In genomic region chr19:19021115-19021514, GRCh38 we compare ENCODE assay signal across 2 cellular contexts.
A peak's percentile ranks its signal among the peaks of the same experiment; 100 is the strongest.
TF ChIP-seq lines count a peak whose summit lies in the region.

No MANE protein-coding gene starts in this region.

TF ChIP-seq in IMR-90, 13 proteins besides CTCF, POLR2A, EP300 and RAD21:
- TF ChIP-seq USF2 (IDR thresholded peaks at IDR 0.05; ENCODE audit: low read depth, low read length) (no peak), CEBPB (IDR thresholded peaks at IDR 0.05; ENCODE audit: low read depth, low read length) (peak; percentile 65), CHD1 (IDR thresholded peaks at IDR 0.05; ENCODE audit: low read depth, low read length) (no peak), NFE2L2 (IDR thresholded peaks at IDR 0.05; ENCODE audit: low read depth, low read length) (no peak), SMC3 (IDR thresholded peaks at IDR 0.05; ENCODE audit: low read depth, low read length) (no peak), MAZ (IDR thresholded peaks at IDR 0.05; ENCODE audit: borderline replicate concordance, low read depth, low read length) (no peak), ELK1 (IDR thresholded peaks at IDR 0.05; ENCODE audit: borderline replicate concordance, low read depth, low read length) (no peak), RCOR1 (IDR thresholded peaks at IDR 0.05; ENCODE audit: insufficient replicate concordance, low read length) (no peak), FOS (IDR thresholded peaks at IDR 0.05; ENCODE audit: low read depth, low read length) (peak; percentile 8; the same call in 1 of the 2 replicates), MXI1 (IDR thresholded peaks at IDR 0.05; ENCODE audit: borderline replicate concordance, low read depth, low read length) (no peak), BHLHE40 (IDR thresholded peaks at IDR 0.05; ENCODE audit: low read depth, low read length) (no peak), RFX5 (IDR thresholded peaks at IDR 0.05; ENCODE audit: low read depth, low read length) (no peak)

TF ChIP-seq in liver, 16 proteins besides CTCF, POLR2A, EP300 and RAD21 (continued from another document):
- TF ChIP-seq ZBTB33 (IDR thresholded peaks at IDR 0.05) (no peak), RXRA (IDR thresholded peaks at IDR 0.05) (peak in 1 of 2 donors; percentile 17), SP1 (IDR thresholded peaks at IDR 0.05) (peak; percentile 19)
